ENCODE assay signal across 8 cellular contexts in the genomic region with DNA sequence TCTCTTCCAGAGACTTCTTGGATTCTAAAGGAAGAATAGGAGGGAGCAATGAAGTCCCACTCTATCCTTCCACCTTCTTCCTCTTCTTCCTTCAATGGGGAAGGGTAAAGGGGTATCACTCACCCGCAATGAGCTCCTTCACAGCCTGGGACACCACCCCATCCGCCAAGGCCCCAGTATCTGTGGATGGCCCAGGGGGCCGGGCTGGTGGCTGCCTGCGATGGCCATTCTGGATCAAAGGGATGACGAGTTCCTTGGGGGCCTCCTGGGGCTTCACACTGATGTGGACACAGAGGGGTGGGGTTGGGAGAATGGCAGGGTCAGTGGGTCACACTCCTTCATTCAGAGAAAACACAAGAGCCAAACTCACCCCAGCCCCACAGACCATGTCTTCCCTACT. TPM values are rescaled to one million over a fixed set of nuclear protein-coding genes. Genes with fewer than 3 reads are reported as not detected.
DNase-seq lines count a peak whose midpoint lies in the region; ATAC-seq, FAIRE-seq and TF ChIP-seq lines count a peak whose summit lies in the region.

No MANE protein-coding gene starts in this region.

- peak overlapping the region; percentile 76 for H3K4me3 ChIP-seq in BLaER1
- peak overlapping the region; percentile 79 for H3K4me3 ChIP-seq in coronary artery
- peak overlapping the region; percentile 75 for H3K4me3 ChIP-seq in neural cell (ENCODE audit: low read length)

- H3K9me3 ChIP-seq in BLaER1 (0 out of 2 replicates have a peak, but pooled peaks cover 4% of the 10 kb centered on the region), KOPT-K1 (ENCODE audit: insufficient read depth, low read length, poor library complexity, severe bottlenecking) (no peaks in the 10 kb centered on the region), neural cell (ENCODE audit: low read length) (no peaks in the 10 kb centered on the region)

- no peaks in the 10 kb centered on the region for H3K9me2 ChIP-seq in neural cell (ENCODE audit: insufficient read depth, low read length)

- peaks cover 21% of the 10 kb centered on the region for H3K27me3 ChIP-seq in BLaER1
- H3K27me3 ChIP-seq in neural cell (ENCODE audit: insufficient read depth, low read depth, low read length) = no peaks in the 10 kb centered on the region

- H3K4me2 ChIP-seq in BLaER1 (peak overlapping the region; percentile 85), neural cell (ENCODE audit: low read length) (peak overlapping the region; percentile 59)

- no peaks in the 10 kb centered on the region for H3F3A ChIP-seq in neural cell (ENCODE audit: insufficient read depth, low read length, poor library complexity, severe bottlenecking)

- ATAC-seq in GM18858 (IDR thresholded peaks at IDR 0.05; ENCODE audit: unreplicated experiment) = no peak
- ATAC-seq in GM21529 (IDR thresholded peaks at IDR 0.05; ENCODE audit: unreplicated experiment) = no peak

- peaks cover 5% of the 10 kb centered on the region for H3K79me2 ChIP-seq in neural cell (replicated peaks; ENCODE audit: insufficient read depth, low read length)

- H3K36me3 ChIP-seq in BLaER1 (peaks cover 32% of the 10 kb centered on the region), KOPT-K1 (ENCODE audit: insufficient read depth, low read length) (peaks cover 25% of the 10 kb centered on the region; the same call in 1 of the 2 replicates), neural cell (ENCODE audit: insufficient read depth, low read length) (no peaks in the 10 kb centered on the region)

- H3K9ac ChIP-seq in BLaER1 (peak overlapping the region; percentile 87; the same call in 1 of the 2 replicates), neural cell (ENCODE audit: low read length) (peak overlapping the region; percentile 87)

- H2AFZ ChIP-seq in neural cell (ENCODE audit: low read depth, low read length) = no peak overlapping the region

- H3K4me1 ChIP-seq in BLaER1 = 0 out of 2 replicates have a peak, but pooled peaks cover 10% of the 10 kb centered on the region

- no peak for TF ChIP-seq CTCF in coronary artery (IDR thresholded peaks at IDR 0.05)
- TF ChIP-seq CTCF in neural cell (IDR thresholded peaks at IDR 0.05; ENCODE audit: poor library complexity, severe bottlenecking) = no peak

- TF ChIP-seq EP300 in neural cell (conservative IDR thresholded peaks at IDR 0.05; ENCODE audit: poor library complexity, severe bottlenecking) = no peak

- TF ChIP-seq RAD21 in neural cell (conservative IDR thresholded peaks at IDR 0.05) = no peak

- H3K27ac ChIP-seq in BLaER1 (no peak overlapping the region), KOPT-K1 (ENCODE audit: low read depth, low read length, poor library complexity, severe bottlenecking) (peak overlapping the region; percentile 70), coronary artery (peak overlapping the region in 1 of 2 donors; percentile 62), neural cell (ENCODE audit: low read length) (peak overlapping the region; percentile 80)

- no peak for FAIRE-seq in HTR-8/SVneo (lab: Jason Lieb, UNC)

- H4K20me1 ChIP-seq in BLaER1 (peaks cover 6% of the 10 kb centered on the region; the same call in 1 of the 2 replicates), neural cell (ENCODE audit: insufficient read depth) (no peaks in the 10 kb centered on the region)

- DNase-seq in coronary artery (ENCODE audit: low spot score) (no peak), HTR-8/SVneo (ENCODE audit: insufficient read length, low spot score) (no peak), activated gamma-delta T cell (lab: John Stamatoyannopoulos, UW) (no peak)

TF ChIP-seq in neural cell, 6 proteins besides CTCF, POLR2A, EP300 and RAD21:
- TF ChIP-seq REST (IDR thresholded peaks at IDR 0.05; ENCODE audit: borderline replicate concordance) = no peak
- TF ChIP-seq TAF1 (IDR thresholded peaks at IDR 0.05; ENCODE audit: low read depth) = no peak
- TF ChIP-seq MXI1 (conservative IDR thresholded peaks at IDR 0.05; ENCODE audit: poor library complexity, severe bottlenecking) = no peak
- TF ChIP-seq SMC3 (conservative IDR thresholded peaks at IDR 0.05; ENCODE audit: poor library complexity) = no peak
- no peak for TF ChIP-seq POLR2AphosphoS5 (IDR thresholded peaks at IDR 0.05)
- no peak for TF ChIP-seq EZH2 (IDR thresholded peaks at IDR 0.05; ENCODE audit: borderline replicate concordance, insufficient read depth, low read length, poor library complexity, severe bottlenecking)

RNA-seq across cellular contexts. Expression of gene GPKOW, which starts 1.0 kb away (rescaled TPM):
- 22.9 and 27.3 TPM in 2 replicates for polyA plus RNA-seq in neural cell
- 20.9 and 24.7 TPM in 2 replicates for polyA minus RNA-seq in neural cell

RNA-seq across cellular contexts. Expression of gene MAGIX, which starts 40.1 kb away (rescaled TPM):
- 4.2 and 12.2 TPM in 2 replicates for polyA plus RNA-seq in neural cell
- 0.97 and 2.2 TPM in 2 replicates for polyA minus RNA-seq in neural cell

RNA-seq across cellular contexts. Expression of gene WDR45, which starts 42.8 kb away (rescaled TPM):
- 26.5 and 29.5 TPM in 2 replicates for polyA plus RNA-seq in neural cell
- polyA minus RNA-seq in neural cell = 17.4 and 19.5 TPM in 2 replicates

RNA-seq across cellular contexts. Expression of gene PRAF2, which starts 48.7 kb away (rescaled TPM):
- polyA plus RNA-seq in neural cell = 7.3 and 10.8 TPM in 2 replicates
- polyA minus RNA-seq in neural cell = 13.4 and 13.8 TPM in 2 replicates

RNA-seq across cellular contexts. Expression of gene PLP2, which starts 49.2 kb away (rescaled TPM):
- not detected in 2 replicates for polyA plus RNA-seq in neural cell
- not detected in 2 replicates for polyA minus RNA-seq in neural cell
